Comparison of ENCODE assay signal across 1 cellular context in genomic region chr6:41027799-41028617, GRCh38.
A peak's percentile ranks its signal among the peaks of the same experiment; 100 is the strongest.
TF ChIP-seq lines count a peak whose summit lies in the region.

No MANE protein-coding gene starts in this region.

TF ChIP-seq in HepG2, 621 proteins besides CTCF, POLR2A, EP300 and RAD21 (continued from another document and continues in another):
- TF ChIP-seq SNAPC2 (CRISPR knock-in tag; IDR thresholded peaks at IDR 0.05) (no peak), ZSCAN30 (CRISPR knock-in tag; IDR thresholded peaks at IDR 0.05) (no peak), ZBTB2 (CRISPR knock-in tag; IDR thresholded peaks at IDR 0.05; ENCODE audit: low read depth) (no peak), ZNF333 (CRISPR knock-in tag; IDR thresholded peaks at IDR 0.05; ENCODE audit: borderline replicate concordance) (no peak; the same call in 1 of the 2 replicates), ZNF761 (CRISPR knock-in tag; conservative IDR thresholded peaks at IDR 0.05) (0 out of 2 replicates have a peak, but pooled peaks have one; percentile 79), SUZ12 (IDR thresholded peaks at IDR 0.05; ENCODE audit: low read depth, low read length) (no peak), BCL6 (CRISPR knock-in tag; IDR thresholded peaks at IDR 0.05) (peak; percentile 41; the same call in 1 of the 2 replicates), PCBP1 (IDR thresholded peaks at IDR 0.05; ENCODE audit: borderline replicate concordance, low read depth, low read length) (no peak), ZNF570 (CRISPR knock-in tag; IDR thresholded peaks at IDR 0.05; ENCODE audit: borderline replicate concordance) (no peak), SP1 (IDR thresholded peaks at IDR 0.05) (no peak), SP1 (CRISPR knock-in tag; IDR thresholded peaks at IDR 0.05) (no peak), ZNF264 (CRISPR knock-in tag; IDR thresholded peaks at IDR 0.05) (no peak), HOXA3 (CRISPR knock-in tag; IDR thresholded peaks at IDR 0.05) (peak; percentile 76), ZBTB37 (CRISPR knock-in tag; IDR thresholded peaks at IDR 0.05) (no peak), SETDB1 (CRISPR knock-in tag; IDR thresholded peaks at IDR 0.05; ENCODE audit: borderline replicate concordance) (0 out of 2 replicates have a peak, but pooled peaks have one; percentile 42), MTA1 (CRISPR knock-in tag; IDR thresholded peaks at IDR 0.05; ENCODE audit: borderline replicate concordance) (peak; percentile 78; the same call in 1 of the 2 replicates), CBX2 (IDR thresholded peaks at IDR 0.05; ENCODE audit: low read depth, low read length) (no peak), CBX2 (CRISPR knock-in tag; IDR thresholded peaks at IDR 0.05; ENCODE audit: low read depth) (no peak), ZSCAN20 (CRISPR knock-in tag; IDR thresholded peaks at IDR 0.05; ENCODE audit: borderline replicate concordance) (peak; percentile 57; the same call in 1 of the 2 replicates), PATZ1 (CRISPR knock-in tag; IDR thresholded peaks at IDR 0.05) (peak; percentile 25; the same call in 1 of the 2 replicates), ZSCAN5A (CRISPR knock-in tag; IDR thresholded peaks at IDR 0.05; ENCODE audit: borderline replicate concordance) (no peak), MAFF (IDR thresholded peaks at IDR 0.05; ENCODE audit: low read depth, low read length) (no peak), ZNF253 (CRISPR knock-in tag; IDR thresholded peaks at IDR 0.05; ENCODE audit: borderline replicate concordance) (no peak; the same call in 1 of the 2 replicates), TEAD3 (CRISPR knock-in tag; optimal IDR thresholded peaks at IDR 0.05; ENCODE audit: borderline replicate concordance) (peak; percentile 18), ATF2 (CRISPR knock-in tag; IDR thresholded peaks at IDR 0.05) (no peak; the same call in 1 of the 2 replicates), BRF2 (CRISPR knock-in tag; IDR thresholded peaks at IDR 0.05) (0 out of 2 replicates have a peak, but pooled peaks have one; percentile 27), SMARCE1 (IDR thresholded peaks at IDR 0.05; ENCODE audit: borderline replicate concordance) (no peak), KIAA2018 (CRISPR knock-in tag; IDR thresholded peaks at IDR 0.05; ENCODE audit: borderline replicate concordance) (no peak), ZSCAN25 (CRISPR knock-in tag; IDR thresholded peaks at IDR 0.05) (peak; percentile 42; the same call in 1 of the 2 replicates), SMAD9 (CRISPR knock-in tag; IDR thresholded peaks at IDR 0.05) (0 out of 2 replicates have a peak, but pooled peaks have one; percentile 25), ZNF512 (CRISPR knock-in tag; IDR thresholded peaks at IDR 0.05) (peak; percentile 49; the same call in 1 of the 2 replicates), NRL (CRISPR knock-in tag; IDR thresholded peaks at IDR 0.05; ENCODE audit: borderline replicate concordance) (peak; percentile 96), IRF9 (CRISPR knock-in tag; IDR thresholded peaks at IDR 0.05; ENCODE audit: borderline replicate concordance) (peak; percentile 81; the same call in 1 of the 2 replicates), ZNF484 (CRISPR knock-in tag; IDR thresholded peaks at IDR 0.05; ENCODE audit: borderline replicate concordance, low read depth) (no peak), GATA4 (IDR thresholded peaks at IDR 0.05; ENCODE audit: borderline replicate concordance, low read depth) (no peak), ZSCAN21 (CRISPR knock-in tag; IDR thresholded peaks at IDR 0.05; ENCODE audit: borderline replicate concordance) (peak; percentile 55; the same call in 1 of the 2 replicates), ZNF597 (CRISPR knock-in tag; IDR thresholded peaks at IDR 0.05) (no peak)
